In the genomic region with DNA sequence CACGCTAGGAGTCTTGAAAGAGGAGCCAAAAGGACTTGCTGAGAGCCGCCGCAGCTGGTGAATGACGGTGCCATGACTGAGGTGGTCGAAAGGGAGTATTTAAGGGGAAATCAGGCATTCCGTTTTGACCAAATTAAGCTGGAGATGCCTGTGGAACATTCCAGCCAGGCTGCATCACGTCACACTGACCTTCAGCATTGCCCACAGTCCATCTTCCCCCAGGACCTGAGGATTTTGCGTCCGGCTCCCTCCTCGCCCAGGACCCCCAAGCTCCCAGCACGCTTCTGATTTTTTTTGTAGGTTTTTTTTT, we compare ENCODE assay signal across 9 cellular contexts. TPM values are rescaled to one million over a fixed set of nuclear protein-coding genes. Genes with fewer than 3 reads are reported as not detected.
DNase-seq lines count a peak whose midpoint lies in the region; ATAC-seq and TF ChIP-seq lines count a peak whose summit lies in the region.
"Had no signal": no experiment of that assay in that cellular context is flagged by ENCODE, and none has a peak within 500 bp of the region (broad histone marks: within the 10 kb centered on the region; RNA-seq: fewer than 3 reads in every experiment).

No MANE protein-coding gene starts in this region.

- no peak overlapping the region for H3K9ac ChIP-seq in SK-N-MC (ENCODE audit: insufficient read length)

- H3K36me3 ChIP-seq in SK-N-MC (ENCODE audit: insufficient read depth, low read length): peaks cover 16% of the 10 kb centered on the region
- peaks cover 9 to 22% of the 10 kb centered on the region in 2 donors for H3K36me3 ChIP-seq in esophagus (ENCODE audit: control insufficient read depth in 2 of 2, insufficient read depth in 2 of 2, low read length in 1 of 2)
- H3K36me3 ChIP-seq in psoas muscle (ENCODE audit: insufficient read depth in 1 of 2, low read depth in 1 of 2): peaks cover 0 to 29% of the 10 kb centered on the region in 2 donors

- H3K9me3 ChIP-seq in SK-N-MC (ENCODE audit: low read depth, low read length) (no peaks in the 10 kb centered on the region), esophagus (ENCODE audit: control insufficient read depth in 2 of 2, insufficient read depth in 1 of 2, low read depth in 1 of 2, low read length in 1 of 2) (no peaks in the 10 kb centered on the region), psoas muscle (no peaks in the 10 kb centered on the region)
- H3K9me3 ChIP-seq: SJSA1 had no signal

- peak overlapping the region; percentile 66 for H3K27ac ChIP-seq in C4-2B
- H3K27ac ChIP-seq in SK-N-MC: peak overlapping the region; percentile 30; the same call in 1 of the 2 replicates
- H3K27ac ChIP-seq in esophagus (ENCODE audit: low read depth in 2 of 2, low read length in 1 of 2): peak overlapping the region; percentile 88 to 89
- H3K27ac ChIP-seq in psoas muscle: peak overlapping the region; percentile 86
- H3K27ac ChIP-seq: SJSA1 had no signal

- ATAC-seq in psoas muscle: no peak

- WGBS in esophagus, 2 donors: 37 to 49% methylated on average over 11 of the region's 11 CpGs
- WGBS in psoas muscle, 3 donors: 38 to 51% (median 42%) methylated on average over 11 of the region's 11 CpGs

- intact Hi-C loops in psoas muscle (cut with DNase I): no loop called here

- H3K4me3 ChIP-seq in SK-N-MC (no peak overlapping the region; the same call in 1 of the 2 replicates), esophagus (ENCODE audit: low read depth in 1 of 2, low read length in 2 of 2) (peak overlapping the region; percentile 51 to 58), psoas muscle (peak overlapping the region; percentile 77), foreskin fibroblast (ENCODE audit: low read depth in 1 of 2, low read length in 2 of 2) (peak overlapping the region in 1 of 2 donors; percentile 51)
- H3K4me3 ChIP-seq: SJSA1 had no signal

- H3K4me1 ChIP-seq in esophagus (ENCODE audit: control insufficient read depth in 2 of 2, insufficient read depth in 2 of 2, low read length in 1 of 2): peaks cover 0 to 11% of the 10 kb centered on the region in 2 donors
- H3K4me1 ChIP-seq in psoas muscle: peaks cover 19% of the 10 kb centered on the region

- no peaks in the 10 kb centered on the region for H3K27me3 ChIP-seq in esophagus (ENCODE audit: control insufficient read depth in 1 of 2, insufficient read depth in 2 of 2, low read length in 2 of 2)
- H3K27me3 ChIP-seq in psoas muscle (ENCODE audit: insufficient read depth in 3 of 3, low read length in 2 of 3): no peaks in the 10 kb centered on the region
- H3K27me3 ChIP-seq: SJSA1 had no signal

- DNase-seq in SK-N-MC (ENCODE audit: low read depth, low spot score): no peak
- no peak for DNase-seq in psoas muscle
- DNase-seq in NCI-H446 treated with DMSO at 0.1 percent for 48 hours (lab: John Stamatoyannopoulos, UW): no peak
- no peak for DNase-seq in foreskin fibroblast
- DNase-seq in COLO668 (lab: John Stamatoyannopoulos, UW; ENCODE audit: unreplicated experiment): no peak
- DNase-seq in cortex of kidney (lab: John Stamatoyannopoulos, UW): no peak

- TF ChIP-seq CTCF in C4-2B (conservative IDR thresholded peaks at IDR 0.05) (no peak), psoas muscle (IDR thresholded peaks at IDR 0.05) (no peak), foreskin fibroblast (IDR thresholded peaks at IDR 0.05; ENCODE audit: low read depth, low read length) (no peak)

RNA-seq across cellular contexts. Expression of a gene that starts 12.0 kb away (rescaled TPM):
- polyA plus RNA-seq in esophagus (10 to 100 TPM; 52.2 to 59.3 TPM), psoas muscle (10 to 100 TPM; 36.6 to 41.0 (median 39.5) TPM)
- total RNA-seq in psoas muscle: 10 to 100 TPM; 21.8 to 45.2 (median 29.4) TPM

RNA-seq across cellular contexts. Expression of a gene that starts 25.8 kb away (rescaled TPM):
- 1 to 10 TPM in 1 of 2 donors, under 1 TPM in 1; 0.54 to 1.0 TPM for polyA plus RNA-seq in esophagus
- 1 to 10 TPM in 3 of 4 donors, under 1 TPM in 1; 0.65 to 2.6 (median 1.3) TPM for total RNA-seq in psoas muscle
- polyA plus RNA-seq in psoas muscle: 1 to 10 TPM in 1 of 3 donors, under 1 TPM in 2; 0.28 to 1.6 (median 0.58) TPM

RNA-seq across cellular contexts. Expression of a gene that starts 30.5 kb away (rescaled TPM):
- polyA plus RNA-seq in esophagus (1 to 10 TPM; 2.9 to 7.5 TPM), psoas muscle (under 1 TPM; 0.03 to 0.06 (median 0.05) TPM)
- total RNA-seq in psoas muscle: under 1 TPM in 2 of 4 donors, not detected in 2; 0.06 to 0.14 TPM
- total RNA-seq: SJSA1 had no signal

RNA-seq across cellular contexts. Expression of a gene that starts 35.4 kb away (rescaled TPM):
- polyA plus RNA-seq in esophagus (10 to 100 TPM in 1 of 2 donors, 1 to 10 TPM in 1; 6.2 to 18.1 TPM), psoas muscle (10 to 100 TPM; 24.2 to 53.7 (median 42.0) TPM)
- total RNA-seq in psoas muscle: 10 to 100 TPM; 24.6 to 46.0 (median 40.3) TPM

Comparison
In these comparisons a context has a peak if more than half of its experiments do, and no peak if none do; other contexts are left out.
1. H3K27ac ChIP-seq: peak in every context shown above with its lines; median percentile 88 in esophagus; 86 in psoas muscle; 66 in C4-2B; 30 in SK-N-MC.